In genomic region chr11:8067929-8068575, GRCh38 we compare ENCODE assay signal across 14 cellular contexts. TPM values are rescaled to one million over a fixed set of nuclear protein-coding genes. Genes with fewer than 3 reads are reported as not detected.
DNase-seq lines count a peak whose midpoint lies in the region; ATAC-seq and TF ChIP-seq lines count a peak whose summit lies in the region.
"Had no signal": no experiment of that assay in that cellular context is flagged by ENCODE, and none has a peak within 500 bp of the region (broad histone marks: within the 10 kb centered on the region; RNA-seq: fewer than 3 reads in every experiment).

No MANE protein-coding gene starts in this region.

- peaks cover 42% of the 10 kb centered on the region for H3K4me1 Mint-ChIP-seq in glutamatergic neuron (ENCODE audit: low read depth, unreplicated experiment)
- H3K4me1 Mint-ChIP-seq: naive thymus-derived CD8-positive, alpha-beta T cell had no signal

- no peak overlapping the region for H2AK5ac ChIP-seq in trophoblast cell (ENCODE audit: low read length)

- H4K91ac ChIP-seq in trophoblast cell (ENCODE audit: low read depth, low read length), result no peak overlapping the region

- no peaks in the 10 kb centered on the region for H3K36me3 ChIP-seq in trophoblast cell (ENCODE audit: control insufficient read depth in 1 of 2, insufficient read depth in 2 of 2, low read length in 2 of 2)

- H3K23ac ChIP-seq in trophoblast cell (ENCODE audit: low read length), result no peak overlapping the region

- H3K27me3 ChIP-seq in AG04450 (ENCODE audit: control insufficient read depth, insufficient read depth, low read length) (peaks cover 6% of the 10 kb centered on the region), trophoblast cell (ENCODE audit: insufficient read depth, low read length) (no peaks in the 10 kb centered on the region)

- H3K4me1 ChIP-seq in trophoblast cell (ENCODE audit: control insufficient read depth in 1 of 2, insufficient read depth in 2 of 2, low read length in 2 of 2), result no peaks in the 10 kb centered on the region

- H4K8ac ChIP-seq in trophoblast cell (ENCODE audit: low read depth, low read length), result no peak overlapping the region

- H3K27ac Mint-ChIP-seq in glutamatergic neuron (ENCODE audit: unreplicated experiment), result peak overlapping the region; percentile 84

- no peaks in the 10 kb centered on the region for H3K79me2 ChIP-seq in trophoblast cell (ENCODE audit: control insufficient read depth, insufficient read depth, low read length, poor library complexity)

- H3K27ac ChIP-seq in AG04450 (ENCODE audit: low read depth, low read length), result peak overlapping the region; percentile 61
- H3K27ac ChIP-seq in trophoblast cell (ENCODE audit: low read depth, low read length), result no peak overlapping the region
- H3K27ac ChIP-seq: SK-N-MC had no signal

- no peaks in the 10 kb centered on the region for H3K36me3 Mint-ChIP-seq in glutamatergic neuron (ENCODE audit: unreplicated experiment)
- H3K36me3 Mint-ChIP-seq: naive thymus-derived CD8-positive, alpha-beta T cell had no signal

- H3K4ac ChIP-seq in trophoblast cell (ENCODE audit: low read depth, low read length), result no peak overlapping the region

- H3K14ac ChIP-seq in trophoblast cell (ENCODE audit: low read length), result no peak overlapping the region

- POLR2A ChIA-PET in AG04450 (lab: Yijun Ruan, JAX), result no interaction called here

- no peak overlapping the region for H2BK12ac ChIP-seq in trophoblast cell (ENCODE audit: low read length)

- DNase-seq in AG04450 (ENCODE audit: low read depth, low spot score) (no peak), SK-N-DZ (ENCODE audit: low spot score) (peak; percentile 34), glutamatergic neuron (no peak), trophoblast cell (no peak), NCI-H2107 treated with DMSO at 0.1 percent for 48 hours (lab: John Stamatoyannopoulos, UW; ENCODE audit: unreplicated experiment) (no peak), left colon (no peak)
- no peak for DNase-seq in stimulated activated naive CD8-positive, alpha-beta T cell treated with anti-CD3 and anti-CD28 coated beads, Interleukin-15, Interleukin-2, amounts not matched to agents 100 U/mL and 50 U/mL, for 24 hours
- no peak for DNase-seq in activated effector memory CD4-positive, alpha-beta T cell treated with Interleukin-2 at 50 U/mL for 16 hours
- DNase-seq: activated CD4-positive, alpha-beta T cell treated with anti-CD3 and anti-CD28 coated beads for 1 hour; activated gamma-delta T cell; naive thymus-derived CD8-positive, alpha-beta T cell; NCI-H1417 treated with DMSO at 0.1 percent for 48 hours; NCI-H82 had no signal

- no peaks in the 10 kb centered on the region for H3K79me1 ChIP-seq in trophoblast cell (ENCODE audit: low read length)

- H4K12ac ChIP-seq in trophoblast cell (ENCODE audit: low read depth, low read length), result no peak overlapping the region

- CTCF ChIA-PET in AG04450 (lab: Charles Lee), result interaction anchor here (0.9 to 4.8 kb wide), 6 partner anchors 23 to 163 kb away, joined by 3 to 23 read pairs (median 11); no protein-coding TSS in a partner anchor

- no peak for TF ChIP-seq CTCF in AG04450 (IDR thresholded peaks at IDR 0.05; ENCODE audit: low read depth, low read length)
- no peak for TF ChIP-seq CTCF in glutamatergic neuron (IDR thresholded peaks at IDR 0.05; ENCODE audit: partially characterized antibody, unreplicated experiment)

- no peak for ATAC-seq in stimulated activated naive CD8-positive, alpha-beta T cell treated with anti-CD3 and anti-CD28 coated beads, Interleukin-15, Interleukin-2, amounts not matched to agents 100 U/mL and 50 U/mL, for 24 hours
- ATAC-seq in left colon, result no peak
- ATAC-seq: naive thymus-derived CD8-positive, alpha-beta T cell had no signal

- no peak overlapping the region for H2BK120ac ChIP-seq in trophoblast cell (ENCODE audit: insufficient read depth, low read length, poor library complexity)

- WGBS in trophoblast cell (ENCODE audit: extremely low coverage, insufficient coverage, insufficient read length), result no CpG with 5 or more reads among the region's 13 CpGs

- no peak overlapping the region for H3K4me3 ChIP-seq in AG04450 (ENCODE audit: low read depth, low read length)
- no peak overlapping the region for H3K4me3 ChIP-seq in trophoblast cell (ENCODE audit: low read depth, low read length)

- H2BK5ac ChIP-seq in trophoblast cell (ENCODE audit: low read depth, low read length, poor library complexity), result no peak overlapping the region

- intact Hi-C loops in left colon (cut with DNase I, micrococcal nuclease), result no loop called here

- H3K4me3 Mint-ChIP-seq in glutamatergic neuron (ENCODE audit: unreplicated experiment), result peak overlapping the region; percentile 70
- H3K4me3 Mint-ChIP-seq: naive thymus-derived CD8-positive, alpha-beta T cell had no signal

- H3K9me3 Mint-ChIP-seq in glutamatergic neuron (ENCODE audit: unreplicated experiment), result peaks cover 7% of the 10 kb centered on the region

- H3K27me3 Mint-ChIP-seq in glutamatergic neuron (ENCODE audit: unreplicated experiment), result peaks cover 13% of the 10 kb centered on the region

- no peak overlapping the region for H3K18ac ChIP-seq in trophoblast cell (ENCODE audit: low read length)

- H3K9me3 ChIP-seq in AG04450 (ENCODE audit: control insufficient read depth, insufficient read depth, low read length) (no peaks in the 10 kb centered on the region), trophoblast cell (ENCODE audit: insufficient read depth, low read depth, low read length) (no peaks in the 10 kb centered on the region)

- H3K4me2 ChIP-seq in trophoblast cell (ENCODE audit: low read length), result no peak overlapping the region

- peak overlapping the region; percentile 0 for H2AFZ ChIP-seq in trophoblast cell (ENCODE audit: insufficient read depth, low read length, poor library complexity)

- H3K9ac ChIP-seq in trophoblast cell (ENCODE audit: low read length), result no peak overlapping the region

RNA-seq across cellular contexts. Expression of gene TUB, which starts 13.0 kb away (rescaled TPM):
- polyA plus RNA-seq in AG04450 (2011; rRNA removed), result 13.9 and 14.7 TPM in 2 replicates
- 11.4 and 13.9 TPM in 2 replicates for polyA minus RNA-seq in AG04450 (2011; rRNA and poly(A)+ RNA removed)
- polyA plus RNA-seq in SK-N-DZ (2014; cell fraction: cytosol; rRNA removed), result 60.9 and 82.4 TPM in 2 replicates
- polyA plus RNA-seq in SK-N-DZ (2014; cell fraction: nucleus; rRNA removed), result 213 and 243 TPM in 2 replicates
- total RNA-seq in glutamatergic neuron (ENCODE audit: unreplicated experiment) (2.8 TPM), left colon (1 to 10 TPM in 1 of 2 donors, under 1 TPM in 1; 0.89 to 2.2 TPM)
- polyA plus RNA-seq in trophoblast cell (2013), result 5.3 and 5.7 TPM in 2 replicates
- total RNA-seq: naive thymus-derived CD8-positive, alpha-beta T cell had no signal
